ENCODE assay signal across 24 cellular contexts in genomic region chr18:73948497-73948896, GRCh38.
DNase-seq lines count a peak whose midpoint lies in the region; TF ChIP-seq lines count a peak whose summit lies in the region.
"Had no signal": no experiment of that assay in that cellular context is flagged by ENCODE, and none has a peak within 500 bp of the region (broad histone marks: within the 10 kb centered on the region; RNA-seq: fewer than 3 reads in every experiment).

No MANE protein-coding gene starts in this region.

- DNase-seq in A172 (ENCODE audit: low spot score) (peak; percentile 36), brain microvascular endothelial cell (peak; percentile 50), islet precursor cell (peak; percentile 90), RKO (ENCODE audit: low spot score) (no peak), GM19238 (ENCODE audit: insufficient read length, low spot score) (no peak), Ammon's horn (ENCODE audit: low spot score) (no peak)
- DNase-seq in activated CD4-positive, alpha-beta T cell treated with anti-CD3 and anti-CD28 coated beads, Interleukin-2, amount 10 ng/mL, durations not matched to agents 24 days and 14 days, result no peak
- DNase-seq: activated B cell treated with CpG ODN at 0.5 μM for 24 hours; activated CD8-positive, alpha-beta T cell treated with anti-CD3 and anti-CD28 coated beads, Interleukin-2, amount 10 ng/mL, durations not matched to agents 7 days and 5 days; activated naive CD4-positive, alpha-beta T cell treated with anti-CD3 and anti-CD28 coated beads, Interleukin-2, amount 50 U/mL, for 16 hours; activated T-cell treated with anti-CD3 and anti-CD28 coated beads, Interleukin-2, amount 50 U/mL, for 24 hours; effector CD4-positive, alpha-beta T cell; esophagus squamous epithelium; head of caudate nucleus; MG63; ovary; PC-9; stimulated activated naive CD4-positive, alpha-beta T cell treated with Interleukin-2 at 50 U/mL for 16 hours; upper lobe of left lung had no signal

- H3K36me3 Mint-ChIP-seq in activated CD4-positive, alpha-beta T cell treated with anti-CD3 and anti-CD28 coated beads, Interleukin-2, amount 10 ng/mL, durations not matched to agents 24 days and 14 days (ENCODE audit: low read depth), result peaks cover 1% of the 10 kb centered on the region

- intact Hi-C loops in activated CD4-positive, alpha-beta T cell treated with anti-CD3 and anti-CD28 coated beads, Interleukin-2, amount 10 ng/mL, durations not matched to agents 24 days and 14 days (cut with micrococcal nuclease), result no loop called here

- H3K27ac Mint-ChIP-seq in activated CD4-positive, alpha-beta T cell treated with anti-CD3 and anti-CD28 coated beads, Interleukin-2, amount 10 ng/mL, durations not matched to agents 24 days and 14 days, result no peak overlapping the region
- H3K27ac Mint-ChIP-seq: activated B cell treated with CpG ODN at 0.5 μM for 24 hours; activated CD8-positive, alpha-beta T cell treated with anti-CD3 and anti-CD28 coated beads, Interleukin-2, amount 10 ng/mL, durations not matched to agents 7 days and 5 days; activated T-cell treated with anti-CD3 and anti-CD28 coated beads, Interleukin-2, amount 50 U/mL, for 24 hours had no signal

- no peaks in the 10 kb centered on the region for H3K9me3 Mint-ChIP-seq in activated CD4-positive, alpha-beta T cell treated with anti-CD3 and anti-CD28 coated beads, Interleukin-2, amount 10 ng/mL, durations not matched to agents 24 days and 14 days
- H3K9me3 Mint-ChIP-seq: activated B cell treated with CpG ODN at 0.5 μM for 24 hours; activated T-cell treated with anti-CD3 and anti-CD28 coated beads, Interleukin-2, amount 50 U/mL, for 24 hours had no signal

- no peaks in the 10 kb centered on the region for H3K36me3 ChIP-seq in HUES6 (ENCODE audit: control insufficient read depth, insufficient read depth, low read length)
- no peaks in the 10 kb centered on the region for H3K36me3 ChIP-seq in brain microvascular endothelial cell (replicated peaks)
- H3K36me3 ChIP-seq: breast epithelium, esophagus squamous epithelium, MG63, ovary, upper lobe of left lung had no signal

- H3K27me3 ChIP-seq in HUES6 (ENCODE audit: control insufficient read depth, insufficient read depth, low read length) (no peaks in the 10 kb centered on the region), brain microvascular endothelial cell (replicated peaks) (no peaks in the 10 kb centered on the region)
- H3K27me3 ChIP-seq: breast epithelium, esophagus squamous epithelium, MG63, ovary, upper lobe of left lung had no signal

- H3K4me3 Mint-ChIP-seq in activated CD4-positive, alpha-beta T cell treated with anti-CD3 and anti-CD28 coated beads, Interleukin-2, amount 10 ng/mL, durations not matched to agents 24 days and 14 days, result no peak overlapping the region
- H3K4me3 Mint-ChIP-seq: activated B cell treated with CpG ODN at 0.5 μM for 24 hours; activated CD8-positive, alpha-beta T cell treated with anti-CD3 and anti-CD28 coated beads, Interleukin-2, amount 10 ng/mL, durations not matched to agents 7 days and 5 days; activated T-cell treated with anti-CD3 and anti-CD28 coated beads, Interleukin-2, amount 50 U/mL, for 24 hours had no signal

- H3K27ac ChIP-seq in HUES6 (ENCODE audit: low read depth, low read length) (peak overlapping the region; percentile 63; the same call in 1 of the 2 replicates), brain microvascular endothelial cell (peak overlapping the region; percentile 48)
- H3K27ac ChIP-seq: A549, breast epithelium, C4-2B, esophagus squamous epithelium, ovary, PC-9, upper lobe of left lung had no signal

- H3K4me3 ChIP-seq in HUES6 (ENCODE audit: low read depth, low read length) (no peak overlapping the region), brain microvascular endothelial cell (ENCODE audit: low read depth, low read length) (no peak overlapping the region)
- H3K4me3 ChIP-seq: A549, breast epithelium, esophagus squamous epithelium, GM12878, MG63, ovary, PC-9, upper lobe of left lung had no signal

- TF ChIP-seq CTCF in brain microvascular endothelial cell (IDR thresholded peaks at IDR 0.05; ENCODE audit: low read depth, low read length, missing control alignments), result no peak

- peak overlapping the region; percentile 23 for H3K9ac ChIP-seq in HUES6 (ENCODE audit: low read length)

- no peaks in the 10 kb centered on the region for H3K27me3 Mint-ChIP-seq in activated CD4-positive, alpha-beta T cell treated with anti-CD3 and anti-CD28 coated beads, Interleukin-2, amount 10 ng/mL, durations not matched to agents 24 days and 14 days
- H3K27me3 Mint-ChIP-seq: activated B cell treated with CpG ODN at 0.5 μM for 24 hours; activated T-cell treated with anti-CD3 and anti-CD28 coated beads, Interleukin-2, amount 50 U/mL, for 24 hours had no signal

- H3K4me1 Mint-ChIP-seq in activated CD4-positive, alpha-beta T cell treated with anti-CD3 and anti-CD28 coated beads, Interleukin-2, amount 10 ng/mL, durations not matched to agents 24 days and 14 days, result peaks cover 7% of the 10 kb centered on the region

- peaks cover 6% of the 10 kb centered on the region; the same call in 1 of the 2 replicates for H3K4me1 ChIP-seq in HUES6 (ENCODE audit: control insufficient read depth, insufficient read depth, low read length)
- H3K4me1 ChIP-seq: A549, breast epithelium, esophagus squamous epithelium, upper lobe of left lung had no signal

- H3K9me3 ChIP-seq in HUES6 (ENCODE audit: control insufficient read depth, insufficient read depth, low read depth, low read length), result peaks cover 5% of the 10 kb centered on the region; the same call in 1 of the 2 replicates
- H3K9me3 ChIP-seq: A549, breast epithelium, esophagus squamous epithelium, MG63, ovary, upper lobe of left lung had no signal

- in situ Hi-C loops in brain microvascular endothelial cell (cut with HindIII; ENCODE audit: low pct_ligation_motif_present, low sequenced_read_pairs), result no loop called here

Comparison
In these comparisons a context has a peak if more than half of its experiments do, and no peak if none do; other contexts are left out.
1. DNase-seq: peak in A172 (single experiment), brain microvascular endothelial cell (single experiment) and islet precursor cell (single experiment); none in activated CD4-positive, alpha-beta T cell treated with anti-CD3 and anti-CD28 coated beads, Interleukin-2, amount 10 ng/mL, durations not matched to agents 24 days and 14 days (single experiment), RKO (single experiment), GM19238 (single experiment) and Ammon's horn (single experiment).